In the genomic region with DNA sequence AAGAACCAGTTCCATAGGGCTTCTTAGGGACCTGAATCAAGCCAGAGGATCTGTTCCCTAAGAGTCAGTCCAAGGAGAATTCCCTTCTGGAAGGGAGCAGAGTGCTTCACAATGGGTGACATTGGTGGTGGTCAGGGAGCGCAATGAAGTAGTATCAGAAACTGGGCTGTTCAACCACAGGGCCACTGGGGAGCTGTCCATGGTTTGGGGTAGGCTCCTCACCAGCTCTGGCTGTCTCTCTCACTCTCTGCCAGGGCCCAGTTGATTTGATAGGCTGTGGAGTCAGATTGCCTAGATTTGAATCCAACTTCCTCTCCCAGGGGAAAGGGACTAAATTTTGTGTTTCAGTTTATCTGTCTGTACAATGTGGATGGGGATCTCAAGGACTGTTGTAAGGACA, we compare ENCODE assay signal across 13 cellular contexts. TPM values are rescaled to one million over a fixed set of nuclear protein-coding genes. Genes with fewer than 3 reads are reported as not detected.
A peak's percentile ranks its signal among the peaks of the same experiment; 100 is the strongest.
DNase-seq lines count a peak whose midpoint lies in the region; ATAC-seq, FAIRE-seq and TF ChIP-seq lines count a peak whose summit lies in the region.
"Had no signal": no experiment of that assay in that cellular context is flagged by ENCODE, and none has a peak within 500 bp of the region (broad histone marks: within the 10 kb centered on the region; RNA-seq: fewer than 3 reads in every experiment).

No MANE protein-coding gene starts in this region.

- no peaks in the 10 kb centered on the region for H3K9me2 ChIP-seq in HCT116 (ENCODE audit: insufficient read depth)

- TF ChIP-seq EP300 in A549 (IDR thresholded peaks at IDR 0.05): no peak

- no peak overlapping the region for H3K27ac Mint-ChIP-seq in CD8-positive, alpha-beta memory T cell

- BruUV-seq in HCT116 (replicated peaks; lab: Mats Ljungman, UMichigan): no TSS peak

- TF ChIP-seq CTCF in A549 (IDR thresholded peaks at IDR 0.05) (no peak), HCT116 (IDR thresholded peaks at IDR 0.05 in 2 of 3, conservative IDR thresholded peaks at IDR 0.05 in 1 of 3; ENCODE audit: borderline replicate concordance in 1 of 3, insufficient read depth in 1 of 3, low read depth in 2 of 3, low read length in 2 of 3) (no peak), GM13977 (IDR thresholded peaks at IDR 0.05; ENCODE audit: extremely low read depth, insufficient read depth, missing control alignments) (no peak)

- peaks cover 38% of the 10 kb centered on the region for H3K27me3 ChIP-seq in HCT116 (ENCODE audit: insufficient read depth, low read length)
- no peaks in the 10 kb centered on the region for H3K27me3 ChIP-seq in CD8-positive, alpha-beta memory T cell (ENCODE audit: insufficient read depth, low read length, poor library complexity, severe bottlenecking)
- H3K27me3 ChIP-seq: BLaER1 had no signal

- 100% methylated on average over 1 of the region's 1 CpG for WGBS in A549 (ENCODE audit: missing lambda C conversion rate)

- TF ChIP-seq POLR2A in A549 (IDR thresholded peaks at IDR 0.05; ENCODE audit: low read length): no peak
- no peak for TF ChIP-seq POLR2A in HCT116 (IDR thresholded peaks at IDR 0.05; ENCODE audit: borderline replicate concordance, extremely low read depth, insufficient read depth, insufficient read length)

- RAD21 ChIA-PET in HCT116 (lab: Charles Lee; ENCODE audit: low non-redundant PET in 1 of 2, low total read pairs in 2 of 2, uncharacterized antibody in 2 of 2, unreplicated experiment in 2 of 2): no interaction called here

- no peak overlapping the region for H3K9ac ChIP-seq in HCT116 (ENCODE audit: low read length)
- H3K9ac ChIP-seq: BLaER1 had no signal

- no peak for FAIRE-seq in A549 (lab: Jason Lieb, UNC)

- H4K20me1 ChIP-seq in HCT116 (ENCODE audit: insufficient read depth): no peaks in the 10 kb centered on the region
- H4K20me1 ChIP-seq: BLaER1 had no signal

- DNase-seq in A549 (ENCODE audit: low read depth in 1 of 2, low spot score in 1 of 2): no peak
- no peak for DNase-seq in HCT116 (ENCODE audit: low read depth, low spot score)
- DNase-seq in UCSD-AML1 (lab: John Stamatoyannopoulos, UW; ENCODE audit: unreplicated experiment): peak; percentile 35
- peak; percentile 27 for DNase-seq in hepatic stellate cell (ENCODE audit: low spot score)
- DNase-seq in CD8-positive, alpha-beta memory T cell: no peak
- DNase-seq in activated T-cell treated with anti-CD3 and anti-CD28 coated beads, Interleukin-2, amount 50 U/mL, for 1 hour: no peak
- no peak for DNase-seq in GM13977 (ENCODE audit: low spot score)
- no peak for DNase-seq in DMS79 (lab: John Stamatoyannopoulos, UW)
- DNase-seq: activated CD4-positive, alpha-beta T cell treated with anti-CD3 and anti-CD28 coated beads for 48 hours; NCI-H187 treated with DMSO at 0.1 percent for 48 hours had no signal

- H3K36me3 Mint-ChIP-seq in CD8-positive, alpha-beta memory T cell: peaks cover 0 to 5% (median 0%) of the 10 kb centered on the region in 3 donors

- CTCF ChIA-PET in A549 (lab: Yijun Ruan, JAX): interaction anchor here (1.6 kb wide), 1 partner anchor 38 kb away, joined by 4 read pairs; no protein-coding TSS in a partner anchor
- CTCF ChIA-PET in HCT116 (lab: Charles Lee): no interaction called here
- CTCF ChIA-PET in CD8-positive, alpha-beta memory T cell (lab: Charles Lee): no interaction called here

- H3K27ac ChIP-seq in A549 (no peak overlapping the region), HCT116 (ENCODE audit: low read depth, low read length) (no peak overlapping the region)
- no peak overlapping the region for H3K27ac ChIP-seq in CD8-positive, alpha-beta memory T cell (ENCODE audit: low read depth, low read length)
- H3K27ac ChIP-seq: BLaER1, dorsolateral prefrontal cortex had no signal

- H3K4me3 ChIP-seq in A549 (no peak overlapping the region), HCT116 (replicated peaks in 1 of 2; ENCODE audit: low read depth in 1 of 2, low read length in 2 of 2) (no peak overlapping the region)
- H3K4me3 ChIP-seq in CD8-positive, alpha-beta memory T cell (ENCODE audit: low read length): no peak overlapping the region
- H3K4me3 ChIP-seq: BLaER1, dorsolateral prefrontal cortex, smooth muscle cell had no signal

- TF ChIP-seq RAD21 in A549 (conservative IDR thresholded peaks at IDR 0.05 in 1 of 2, IDR thresholded peaks at IDR 0.05 in 1 of 2): no peak
- TF ChIP-seq RAD21 in HCT116 (IDR thresholded peaks at IDR 0.05; ENCODE audit: low read depth): no peak

- H3K4me2 ChIP-seq in A549: no peak overlapping the region
- H3K4me2 ChIP-seq in HCT116 (ENCODE audit: low read length): no peak overlapping the region
- H3K4me2 ChIP-seq: BLaER1, smooth muscle cell had no signal

- no peaks in the 10 kb centered on the region for H3K4me1 ChIP-seq in A549
- no peaks in the 10 kb centered on the region for H3K4me1 ChIP-seq in HCT116 (ENCODE audit: control insufficient read depth in 1 of 2, insufficient read depth in 2 of 2, low read length in 2 of 2)
- H3K4me1 ChIP-seq in CD8-positive, alpha-beta memory T cell (ENCODE audit: insufficient read depth, low read length): no peaks in the 10 kb centered on the region
- H3K4me1 ChIP-seq: BLaER1 had no signal

- H3K4me3 Mint-ChIP-seq in CD8-positive, alpha-beta memory T cell: no peak overlapping the region

- no peaks in the 10 kb centered on the region for H3K9me3 ChIP-seq in A549
- no peaks in the 10 kb centered on the region for H3K9me3 ChIP-seq in HCT116 (ENCODE audit: control insufficient read depth in 1 of 2, insufficient read depth in 1 of 2, low read depth in 1 of 2, low read length in 2 of 2)
- no peaks in the 10 kb centered on the region for H3K9me3 ChIP-seq in CD8-positive, alpha-beta memory T cell (ENCODE audit: low read length)
- H3K9me3 ChIP-seq: BLaER1 had no signal

- H3K9me3 Mint-ChIP-seq in CD8-positive, alpha-beta memory T cell: no peaks in the 10 kb centered on the region

- peaks cover 18 to 55% of the 10 kb centered on the region in 2 donors for H3K27me3 Mint-ChIP-seq in CD8-positive, alpha-beta memory T cell

- no peaks in the 10 kb centered on the region for H3K36me3 ChIP-seq in HCT116 (ENCODE audit: control insufficient read depth in 1 of 2, insufficient read depth in 2 of 2, low read length in 2 of 2)
- H3K36me3 ChIP-seq in CD8-positive, alpha-beta memory T cell (ENCODE audit: insufficient read depth, low read length): no peaks in the 10 kb centered on the region
- H3K36me3 ChIP-seq: BLaER1 had no signal

- POLR2A ChIA-PET in A549 (lab: Yijun Ruan, JAX): no interaction called here
- POLR2A ChIA-PET in HCT116 (lab: Charles Lee): no interaction called here
- POLR2A ChIA-PET in CD8-positive, alpha-beta memory T cell (lab: Charles Lee): no interaction called here

- H3K4me1 Mint-ChIP-seq in CD8-positive, alpha-beta memory T cell: no peaks in the 10 kb centered on the region

- H3K79me2 ChIP-seq in HCT116 (ENCODE audit: insufficient read depth, low read length): no peaks in the 10 kb centered on the region

- no peak overlapping the region for H2AFZ ChIP-seq in HCT116 (ENCODE audit: low read depth, low read length, poor library complexity, severe bottlenecking)

- in situ Hi-C loops in GM13977 (cut with MboI; ENCODE audit: low pct_unique_long_range_greater_than_20kb, low sequenced_read_pairs, unreplicated experiment): no loop called here

- intact Hi-C loops in HCT116 (cut with micrococcal nuclease): no loop called here

- peak; percentile 58 to 77 for ATAC-seq in A549
- no peak for ATAC-seq in HCT116

TF ChIP-seq in A549, 52 proteins besides CTCF, POLR2A, EP300 and RAD21 (continues in another document):
- TF ChIP-seq, protein P1, sequence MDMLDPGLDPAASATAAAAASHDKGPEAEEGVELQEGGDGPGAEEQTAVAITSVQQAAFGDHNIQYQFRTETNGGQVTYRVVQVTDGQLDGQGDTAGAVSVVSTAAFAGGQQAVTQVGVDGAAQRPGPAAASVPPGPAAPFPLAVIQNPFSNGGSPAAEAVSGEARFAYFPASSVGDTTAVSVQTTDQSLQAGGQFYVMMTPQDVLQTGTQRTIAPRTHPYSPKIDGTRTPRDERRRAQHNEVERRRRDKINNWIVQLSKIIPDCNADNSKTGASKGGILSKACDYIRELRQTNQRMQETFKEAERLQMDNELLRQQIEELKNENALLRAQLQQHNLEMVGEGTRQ (IDR thresholded peaks at IDR 0.05): no peak

TF ChIP-seq in HCT116, 20 proteins besides CTCF, POLR2A, EP300 and RAD21:
- TF ChIP-seq EZH2 (IDR thresholded peaks at IDR 0.05): no peak
- TF ChIP-seq, protein P2, sequence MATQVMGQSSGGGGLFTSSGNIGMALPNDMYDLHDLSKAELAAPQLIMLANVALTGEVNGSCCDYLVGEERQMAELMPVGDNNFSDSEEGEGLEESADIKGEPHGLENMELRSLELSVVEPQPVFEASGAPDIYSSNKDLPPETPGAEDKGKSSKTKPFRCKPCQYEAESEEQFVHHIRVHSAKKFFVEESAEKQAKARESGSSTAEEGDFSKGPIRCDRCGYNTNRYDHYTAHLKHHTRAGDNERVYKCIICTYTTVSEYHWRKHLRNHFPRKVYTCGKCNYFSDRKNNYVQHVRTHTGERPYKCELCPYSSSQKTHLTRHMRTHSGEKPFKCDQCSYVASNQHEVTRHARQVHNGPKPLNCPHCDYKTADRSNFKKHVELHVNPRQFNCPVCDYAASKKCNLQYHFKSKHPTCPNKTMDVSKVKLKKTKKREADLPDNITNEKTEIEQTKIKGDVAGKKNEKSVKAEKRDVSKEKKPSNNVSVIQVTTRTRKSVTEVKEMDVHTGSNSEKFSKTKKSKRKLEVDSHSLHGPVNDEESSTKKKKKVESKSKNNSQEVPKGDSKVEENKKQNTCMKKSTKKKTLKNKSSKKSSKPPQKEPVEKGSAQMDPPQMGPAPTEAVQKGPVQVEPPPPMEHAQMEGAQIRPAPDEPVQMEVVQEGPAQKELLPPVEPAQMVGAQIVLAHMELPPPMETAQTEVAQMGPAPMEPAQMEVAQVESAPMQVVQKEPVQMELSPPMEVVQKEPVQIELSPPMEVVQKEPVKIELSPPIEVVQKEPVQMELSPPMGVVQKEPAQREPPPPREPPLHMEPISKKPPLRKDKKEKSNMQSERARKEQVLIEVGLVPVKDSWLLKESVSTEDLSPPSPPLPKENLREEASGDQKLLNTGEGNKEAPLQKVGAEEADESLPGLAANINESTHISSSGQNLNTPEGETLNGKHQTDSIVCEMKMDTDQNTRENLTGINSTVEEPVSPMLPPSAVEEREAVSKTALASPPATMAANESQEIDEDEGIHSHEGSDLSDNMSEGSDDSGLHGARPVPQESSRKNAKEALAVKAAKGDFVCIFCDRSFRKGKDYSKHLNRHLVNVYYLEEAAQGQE (IDR thresholded peaks at IDR 0.05; ENCODE audit: low read depth): peak; percentile 70

RNA-seq across cellular contexts. Expression of a gene that starts 36.7 kb away (rescaled TPM):
- polyA plus RNA-seq in A549 (2011; rRNA removed) (20.7 and 22.6 TPM in 2 replicates), A549 (2017; fragmentation: RNase III; extraction: RNeasy Plus Mini Kit Qiagen cat#74134 plus additional on column Dnase treatment) (7.6 to 8.2 TPM (median 8.0 TPM) in 3 replicates)
- 3.6 and 4.1 TPM in 2 replicates for polyA plus RNA-seq in A549 (2012; cell fraction: cytosol; rRNA removed)
- 9.4 and 11.1 TPM in 2 replicates for polyA plus RNA-seq in A549 (2012; cell fraction: nucleus; rRNA removed)
- 37.7 and 46.6 TPM in 2 replicates for polyA minus RNA-seq in A549 (2011; rRNA and poly(A)+ RNA removed)
- 26.6 TPM for total RNA-seq in HCT116 (2021; ENCODE audit: unreplicated experiment)
- 6.6 and 6.8 TPM in 2 replicates for polyA plus RNA-seq in HCT116 (2012)
- total RNA-seq in CD8-positive, alpha-beta memory T cell: 10 to 100 TPM; 24.6 to 25.3 TPM
- 59.5 TPM for polyA plus RNA-seq in CD8-positive, alpha-beta memory T cell

Comparison
In these comparisons a context has a peak if more than half of its experiments do, and no peak if none do; other contexts are left out.
1. DNase-seq: peak in UCSD-AML1 (single experiment) and hepatic stellate cell (single experiment); none in A549 (0 of 2), HCT116 (single experiment), CD8-positive, alpha-beta memory T cell (0 of 5), activated T-cell treated with anti-CD3 and anti-CD28 coated beads, Interleukin-2, amount 50 U/mL, for 1 hour (single experiment), GM13977 (single experiment) and DMS79 (single experiment).